In genomic region chr10:116753759-116754158, GRCh38 we compare ENCODE assay signal across 11 cellular contexts. TPM values are rescaled to one million over a fixed set of nuclear protein-coding genes. Genes with fewer than 3 reads are reported as not detected.
DNase-seq lines count a peak whose midpoint lies in the region; ATAC-seq and TF ChIP-seq lines count a peak whose summit lies in the region.
"Had no signal": no experiment of that assay in that cellular context is flagged by ENCODE, and none has a peak within 500 bp of the region (broad histone marks: within the 10 kb centered on the region; RNA-seq: fewer than 3 reads in every experiment).

No MANE protein-coding gene starts in this region.

- TF ChIP-seq CTCF in omental fat pad (IDR thresholded peaks at IDR 0.05), result no peak

- H3K27ac Mint-ChIP-seq in activated T-cell treated with anti-CD3 and anti-CD28 coated beads, Interleukin-2, amount 50 U/mL, for 24 hours, result no peak overlapping the region
- H3K27ac Mint-ChIP-seq: endodermal cell had no signal

- ATAC-seq in omental fat pad (ENCODE audit: low FRiP score), result peak; percentile 86
- ATAC-seq in GM18502 (IDR thresholded peaks at IDR 0.05; ENCODE audit: poor library complexity, unreplicated experiment), result no peak
- no peak for ATAC-seq in HG02840 (IDR thresholded peaks at IDR 0.05; ENCODE audit: low FRiP score, unreplicated experiment)
- ATAC-seq: activated CD4-positive, CD25-positive, alpha-beta regulatory T cell treated with anti-CD3 and anti-CD28 coated beads, Interleukin-2, amount 50 U/mL, for 24 hours had no signal

- DNase-seq in DMS79 (lab: John Stamatoyannopoulos, UW) (peak; percentile 81), NCI-H1105 (lab: John Stamatoyannopoulos, UW) (peak; percentile 76), astrocyte of the hippocampus (ENCODE audit: low read depth, low spot score) (peak; percentile 71), omental fat pad (ENCODE audit: low spot score) (no peak)
- no peak for DNase-seq in activated T-cell treated with anti-CD3 and anti-CD28 coated beads, Interleukin-2, amount 50 U/mL, for 24 hours
- DNase-seq: activated T-cell treated with anti-CD3 and anti-CD28 coated beads, Interleukin-2, amount 50 U/mL, for 48 hours; endodermal cell; stomach had no signal

- H3K4me3 Mint-ChIP-seq in activated T-cell treated with anti-CD3 and anti-CD28 coated beads, Interleukin-2, amount 50 U/mL, for 24 hours, result no peak overlapping the region
- H3K4me3 Mint-ChIP-seq: endodermal cell had no signal

- no peaks in the 10 kb centered on the region for H3K36me3 Mint-ChIP-seq in activated T-cell treated with anti-CD3 and anti-CD28 coated beads, Interleukin-2, amount 50 U/mL, for 24 hours (ENCODE audit: low read depth)

- no peaks in the 10 kb centered on the region for H3K4me1 Mint-ChIP-seq in activated T-cell treated with anti-CD3 and anti-CD28 coated beads, Interleukin-2, amount 50 U/mL, for 24 hours (ENCODE audit: low read depth)
- H3K4me1 Mint-ChIP-seq: endodermal cell had no signal

- H3K9me3 Mint-ChIP-seq in activated T-cell treated with anti-CD3 and anti-CD28 coated beads, Interleukin-2, amount 50 U/mL, for 24 hours, result no peaks in the 10 kb centered on the region
- H3K9me3 Mint-ChIP-seq: endodermal cell had no signal

- peaks cover 36% of the 10 kb centered on the region for H3K27me3 Mint-ChIP-seq in activated T-cell treated with anti-CD3 and anti-CD28 coated beads, Interleukin-2, amount 50 U/mL, for 24 hours

RNA-seq across cellular contexts. Expression of gene HSPA12A, which starts 11.4 kb away (rescaled TPM):
- 10 to 100 TPM; 20.2 to 55.1 (median 32.5) TPM for total RNA-seq in omental fat pad

Comparison
In these comparisons a context has a peak if more than half of its experiments do, and no peak if none do; other contexts are left out.
1. DNase-seq: peak in DMS79 (single experiment), NCI-H1105 (single experiment) and astrocyte of the hippocampus (single experiment); none in omental fat pad (single experiment) and activated T-cell treated with anti-CD3 and anti-CD28 coated beads, Interleukin-2, amount 50 U/mL, for 24 hours (single experiment).